ENCODE assay signal across 21 cellular contexts in genomic region chr16:79250457-79251098, GRCh38.
"Had no signal": no experiment of that assay in that cellular context is flagged by ENCODE, and none has a peak within 500 bp of the region (broad histone marks: within the 10 kb centered on the region; RNA-seq: fewer than 3 reads in every experiment).

No MANE protein-coding gene starts in this region.

- DNase-seq: activated T-cell treated with anti-CD3 and anti-CD28 coated beads, Interleukin-2, amount 50 U/mL, for 1 hour; brain microvascular endothelial cell; central memory CD4-positive, alpha-beta T cell; colonic mucosa; glutamatergic neuron; lower lobe of right lung; mesendoderm; mucosa of descending colon; nephron progenitor cell; pancreas; stimulated activated CD4-positive, alpha-beta T cell treated with anti-CD3 and anti-CD28 coated beads, Interleukin-2, amount 100 ng/mL, for 48 hours; stimulated activated CD8-positive, alpha-beta memory T cell treated with anti-CD3 and anti-CD28 coated beads, Interleukin-4, amount 100 ng/mL, for 48 hours; stimulated activated naive B cell treated with anti-CD40 and anti-IgM and Interleukin-4, amounts not matched to agents 10 μg/mL and 1 μg/mL and 100 μg/mL, for 72 hours; T1000; testis had no signal

- H3K36me3 ChIP-seq: adrenal gland, ascending aorta, brain microvascular endothelial cell, colonic mucosa, esophagus muscularis mucosa, lower lobe of right lung, pancreas had no signal

- H3K4me3 ChIP-seq: adrenal gland, ascending aorta, colonic mucosa, esophagus muscularis mucosa, hepatocyte, lower lobe of right lung, mucosa of descending colon, pancreas, testis had no signal

- ATAC-seq: activated T-helper 17 cell treated with anti-CD3 and anti-CD28 coated beads, Interleukin-2, amount 50 U/mL, for 72 hours; lower lobe of right lung; mucosa of descending colon; pancreas; stimulated activated naive B cell treated with anti-CD40 and anti-IgM and Interleukin-4, amounts not matched to agents 10 μg/mL and 1 μg/mL and 100 μg/mL, for 72 hours; WTC11 had no signal

- H3K4me1 ChIP-seq: adrenal gland, ascending aorta, colonic mucosa, esophagus muscularis mucosa, lower lobe of right lung had no signal

- H3K9me3 ChIP-seq: adrenal gland, ascending aorta, colonic mucosa, esophagus muscularis mucosa, lower lobe of right lung, mucosa of descending colon, pancreas, testis had no signal

- H3K27ac ChIP-seq: adrenal gland, ascending aorta, brain microvascular endothelial cell, colonic mucosa, esophagus muscularis mucosa, hepatocyte, lower lobe of right lung, pancreas, testis had no signal

- H3K27me3 ChIP-seq: adrenal gland, ascending aorta, brain microvascular endothelial cell, colonic mucosa, esophagus muscularis mucosa, hepatocyte, pancreas, testis had no signal
